Comparison of ENCODE assay signal across 15 cellular contexts in the genomic region with DNA sequence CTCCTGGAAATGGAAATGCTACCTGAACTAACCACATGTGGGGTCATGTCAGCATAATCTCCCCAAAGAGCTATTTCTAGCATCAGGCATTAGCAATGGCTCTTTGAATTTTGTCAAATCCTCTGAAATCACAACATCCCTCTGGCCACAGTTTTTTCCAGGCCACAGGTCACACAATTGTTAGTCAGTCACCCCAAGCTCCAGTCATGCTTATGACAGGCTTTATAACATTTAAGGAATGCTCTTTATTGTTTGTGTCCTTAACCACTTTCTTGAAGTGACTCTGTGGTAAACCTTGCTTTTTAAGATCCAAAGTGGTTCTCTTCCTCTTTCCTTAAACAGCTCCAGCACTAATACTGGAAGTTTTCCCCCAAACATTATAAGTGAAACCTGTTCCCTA.
DNase-seq lines count a peak whose midpoint lies in the region; TF ChIP-seq lines count a peak whose summit lies in the region.
"Had no signal": no experiment of that assay in that cellular context is flagged by ENCODE, and none has a peak within 500 bp of the region (broad histone marks: within the 10 kb centered on the region; RNA-seq: fewer than 3 reads in every experiment).

No MANE protein-coding gene starts in this region.

- BruUV-seq in PC-9 (replicated peaks; lab: Mats Ljungman, UMichigan): no TSS peak

- peak overlapping the region; percentile 37 for H3K4me2 ChIP-seq in PC-9

- H3K4me1 ChIP-seq in PC-9 (replicated peaks; ENCODE audit: insufficient read depth): peaks cover 17% of the 10 kb centered on the region
- no peaks in the 10 kb centered on the region for H3K4me1 ChIP-seq in breast epithelium
- H3K4me1 ChIP-seq in testis: no peaks in the 10 kb centered on the region
- H3K4me1 ChIP-seq: BE2C had no signal

- CTCF ChIA-PET in PC-9 (lab: Charles Lee): interaction anchor here (0.6 kb wide), 1 partner anchor 214 kb away, joined by 3 read pairs; no protein-coding TSS in a partner anchor

- no peaks in the 10 kb centered on the region for H3K9me3 Mint-ChIP-seq in HFFc6
- H3K9me3 Mint-ChIP-seq: CD8-positive, alpha-beta T cell had no signal

- peaks cover 4% of the 10 kb centered on the region; the same call in 1 of the 2 replicates for H3F3A ChIP-seq in PC-9 (ENCODE audit: insufficient read depth, low read depth)

- H3K27me3 Mint-ChIP-seq in HFFc6 (ENCODE audit: insufficient read depth): peaks cover 2% of the 10 kb centered on the region; the same call in 1 of the 2 replicates

- peaks cover 34% of the 10 kb centered on the region for H3K4me1 Mint-ChIP-seq in HFFc6 (ENCODE audit: low read depth)

- no peak overlapping the region for H3K27ac Mint-ChIP-seq in HFFc6
- H3K27ac Mint-ChIP-seq: CD8-positive, alpha-beta T cell had no signal

- H2AFZ ChIP-seq in PC-9: no peak overlapping the region

- no peak for TF ChIP-seq POLR2A in breast epithelium (IDR thresholded peaks at IDR 0.05)
- TF ChIP-seq POLR2A in testis (IDR thresholded peaks at IDR 0.05): no peak

- intact Hi-C loops in PC-9 (cut with micrococcal nuclease; ENCODE audit: unreplicated experiment): no loop called here
- intact Hi-C loops in breast epithelium (cut with DNase I; ENCODE audit: low total_unique reads): no loop called here
- intact Hi-C loops in testis (cut with DNase I; ENCODE audit: low total_unique reads): no loop called here

- H3K27ac ChIP-seq in PC-9 (peak overlapping the region; percentile 46), breast epithelium (no peak overlapping the region), testis (no peak overlapping the region)

- H3K36me3 ChIP-seq in PC-9 (ENCODE audit: low read depth) (no peaks in the 10 kb centered on the region), breast epithelium (no peaks in the 10 kb centered on the region), testis (ENCODE audit: low read depth, missing control alignments) (no peaks in the 10 kb centered on the region)
- H3K36me3 ChIP-seq: BE2C had no signal

- H3K27me3 ChIP-seq in PC-9 (ENCODE audit: insufficient read depth, low read depth) (no peaks in the 10 kb centered on the region), breast epithelium (no peaks in the 10 kb centered on the region), testis (no peaks in the 10 kb centered on the region)
- H3K27me3 ChIP-seq: BE2C had no signal

- POLR2A ChIA-PET in PC-9 (lab: Charles Lee; ENCODE audit: unreplicated experiment): no interaction called here

- H4K20me1 ChIP-seq in PC-9 (ENCODE audit: insufficient read depth): no peaks in the 10 kb centered on the region

- no peaks in the 10 kb centered on the region for H3K36me3 Mint-ChIP-seq in HFFc6 (ENCODE audit: low read depth)
- H3K36me3 Mint-ChIP-seq: CD8-positive, alpha-beta T cell had no signal

- H3K79me2 ChIP-seq in PC-9 (ENCODE audit: low read depth): no peaks in the 10 kb centered on the region

- H3K9me2 ChIP-seq in PC-9 (ENCODE audit: insufficient read depth): no peaks in the 10 kb centered on the region

- no peak for TF ChIP-seq CTCF in HFFc6 (IDR thresholded peaks at IDR 0.05)
- no peak for TF ChIP-seq CTCF in PC-9 (conservative IDR thresholded peaks at IDR 0.05)
- TF ChIP-seq CTCF in breast epithelium (IDR thresholded peaks at IDR 0.05): no peak
- no peak for TF ChIP-seq CTCF in testis (IDR thresholded peaks at IDR 0.05)

- DNase-seq in AG08396 (ENCODE audit: low spot score) (peak; percentile 36), HFFc6 (peak; percentile 47), PC-9 (peak in 1 of 2 experiments; percentile 66), hepatic stellate cell (ENCODE audit: low spot score) (peak; percentile 26), breast epithelium (ENCODE audit: low spot score in 2 of 2) (no peak), DMS53 (lab: John Stamatoyannopoulos, UW) (no peak), testis (no peak), NCI-H524 treated with DMSO at 0.1 percent for 48 hours (lab: John Stamatoyannopoulos, UW) (no peak)
- DNase-seq: BE2C; CD8-positive, alpha-beta T cell; NCI-H1092 treated with DMSO at 0.1 percent for 48 hours; NCI-H1694 treated with DMSO at 0.1 percent for 48 hours; NCI-H446 treated with DMSO at 0.1 percent for 48 hours; NCI-H82; SW 1271 had no signal

- H3K9me3 ChIP-seq in PC-9 (ENCODE audit: insufficient read depth, low read depth) (no peaks in the 10 kb centered on the region; the same call in 1 of the 2 replicates), breast epithelium (no peaks in the 10 kb centered on the region), testis (no peaks in the 10 kb centered on the region)
- H3K9me3 ChIP-seq: BE2C had no signal

- H3K4me3 ChIP-seq in PC-9 (no peak overlapping the region), breast epithelium (no peak overlapping the region), testis (no peak overlapping the region)

- no peak overlapping the region for H3K4me3 Mint-ChIP-seq in HFFc6
- H3K4me3 Mint-ChIP-seq: CD8-positive, alpha-beta T cell had no signal

Comparison
In these comparisons a context has a peak if more than half of its experiments do, and no peak if none do; other contexts are left out.
1. DNase-seq: peak in AG08396 (single experiment), HFFc6 (single experiment) and hepatic stellate cell (single experiment); none in breast epithelium (0 of 2), DMS53 (single experiment), testis (single experiment) and NCI-H524 treated with DMSO at 0.1 percent for 48 hours (single experiment).